Comparison of ENCODE assay signal across 15 cellular contexts in genomic region chr21:26072891-26073615, GRCh38.
A peak's percentile ranks its signal among the peaks of the same experiment; 100 is the strongest.
DNase-seq lines count a peak whose midpoint lies in the region; ATAC-seq, FAIRE-seq and TF ChIP-seq lines count a peak whose summit lies in the region.
"Had no signal": no experiment of that assay in that cellular context is flagged by ENCODE, and none has a peak within 500 bp of the region (broad histone marks: within the 10 kb centered on the region; RNA-seq: fewer than 3 reads in every experiment).

No MANE protein-coding gene starts in this region.

- DNase-seq in CD4-positive, alpha-beta memory T cell: no peak
- no peak for DNase-seq in PC-3
- DNase-seq in endothelial cell (ENCODE audit: low spot score): no peak
- no peak for DNase-seq in naive thymus-derived CD4-positive, alpha-beta T cell
- no peak for DNase-seq in GM12892 (ENCODE audit: insufficient read length)
- no peak for DNase-seq in stimulated activated CD4-positive, alpha-beta T cell treated with anti-CD3 and anti-CD28 coated beads, Interleukin-4, amount 100 ng/mL, for 4 hours
- DNase-seq in stomach: no peak
- DNase-seq: activated B cell treated with CpG ODN at 0.5 μM for 24 hours; amygdala; NCI-H2029 treated with DMSO at 0.1 percent for 48 hours; stimulated activated CD4-positive, alpha-beta T cell treated with anti-CD3 and anti-CD28 coated beads, Interleukin-2, amount 100 ng/mL, for 24 hours; stimulated activated naive B cell treated with anti-CD40 and anti-IgM and Interleukin-4, amounts not matched to agents 10 μg/mL and 1 μg/mL and 100 μg/mL, for 72 hours had no signal

- H3K4me1 Mint-ChIP-seq in CD4-positive, alpha-beta memory T cell: peaks cover 31 to 43% (median 36%) of the 10 kb centered on the region in 4 donors
- H3K4me1 Mint-ChIP-seq in endothelial cell (ENCODE audit: unreplicated experiment): peaks cover 63% of the 10 kb centered on the region
- H3K4me1 Mint-ChIP-seq in naive thymus-derived CD4-positive, alpha-beta T cell: peaks cover 20 to 53% (median 40%) of the 10 kb centered on the region in 7 donors

- H4K20me1 ChIP-seq in PC-3 (ENCODE audit: low read length): peaks cover 18% of the 10 kb centered on the region; the same call in 1 of the 2 replicates

- TF ChIP-seq EP300 in stomach (IDR thresholded peaks at IDR 0.05): no peak

- no peaks in the 10 kb centered on the region for H3K9me2 ChIP-seq in PC-3 (replicated peaks; ENCODE audit: low read length)

- no peak for TF ChIP-seq POLR2A in GM12892 (IDR thresholded peaks at IDR 0.05; ENCODE audit: low read depth, low read length)
- TF ChIP-seq POLR2A in stomach (IDR thresholded peaks at IDR 0.05): no peak

- no peaks in the 10 kb centered on the region for H3K36me3 Mint-ChIP-seq in CD4-positive, alpha-beta memory T cell
- H3K36me3 Mint-ChIP-seq in endothelial cell (ENCODE audit: low read depth, unreplicated experiment): peaks cover 3% of the 10 kb centered on the region
- peaks cover 0 to 4% (median 3%) of the 10 kb centered on the region in 5 donors for H3K36me3 Mint-ChIP-seq in naive thymus-derived CD4-positive, alpha-beta T cell

- H3K27ac Mint-ChIP-seq in CD4-positive, alpha-beta memory T cell: peak overlapping the region in 5 of 7 donors; percentile 0 to 58 (median 1)
- peak overlapping the region; percentile 25 for H3K27ac Mint-ChIP-seq in endothelial cell (ENCODE audit: unreplicated experiment)
- peak overlapping the region in 8 of 9 donors; percentile 0 to 92 (median 74) for H3K27ac Mint-ChIP-seq in naive thymus-derived CD4-positive, alpha-beta T cell
- H3K27ac Mint-ChIP-seq: activated B cell treated with CpG ODN at 0.5 μM for 24 hours; memory B cell; stimulated activated naive B cell treated with anti-CD40 and anti-IgM and Interleukin-4, amounts not matched to agents 10 μg/mL and 1 μg/mL and 100 μg/mL, for 72 hours had no signal

- H3K27me3 ChIP-seq in CD4-positive, alpha-beta memory T cell (ENCODE audit: insufficient read depth, low read length): no peaks in the 10 kb centered on the region
- H3K27me3 ChIP-seq in PC-3 (ENCODE audit: low read length): no peaks in the 10 kb centered on the region
- H3K27me3 ChIP-seq in naive thymus-derived CD4-positive, alpha-beta T cell (ENCODE audit: control insufficient read depth in 2 of 2, insufficient read depth in 2 of 2, low read length in 2 of 2): no peaks in the 10 kb centered on the region
- H3K27me3 ChIP-seq in stomach: no peaks in the 10 kb centered on the region

- BruUV-seq in PC-3 (replicated peaks; lab: Mats Ljungman, UMichigan): no TSS peak

- no peak overlapping the region for H2AFZ ChIP-seq in PC-3 (ENCODE audit: low read length)

- no peaks in the 10 kb centered on the region for H3K9me3 ChIP-seq in CD4-positive, alpha-beta memory T cell (ENCODE audit: control insufficient read depth in 1 of 2, low read length in 2 of 2)
- no peaks in the 10 kb centered on the region for H3K9me3 ChIP-seq in PC-3 (ENCODE audit: low read length)
- no peaks in the 10 kb centered on the region for H3K9me3 ChIP-seq in naive thymus-derived CD4-positive, alpha-beta T cell (ENCODE audit: control insufficient read depth in 2 of 3, low read length in 3 of 3)
- H3K9me3 ChIP-seq in stomach: no peaks in the 10 kb centered on the region
- H3K9me3 ChIP-seq: prostate gland had no signal

- TF ChIP-seq CTCF in PC-3 (conservative IDR thresholded peaks at IDR 0.05; ENCODE audit: low read depth, low read length) (no peak), endothelial cell (IDR thresholded peaks at IDR 0.05; ENCODE audit: unreplicated experiment) (no peak), stomach (IDR thresholded peaks at IDR 0.05) (no peak)

- H3K4me3 Mint-ChIP-seq in CD4-positive, alpha-beta memory T cell: no peak overlapping the region
- no peak overlapping the region for H3K4me3 Mint-ChIP-seq in endothelial cell (ENCODE audit: unreplicated experiment)
- H3K4me3 Mint-ChIP-seq in naive thymus-derived CD4-positive, alpha-beta T cell: no peak overlapping the region
- H3K4me3 Mint-ChIP-seq: activated B cell treated with CpG ODN at 0.5 μM for 24 hours; memory B cell; stimulated activated naive B cell treated with anti-CD40 and anti-IgM and Interleukin-4, amounts not matched to agents 10 μg/mL and 1 μg/mL and 100 μg/mL, for 72 hours had no signal

- no peak overlapping the region for H3K4me2 ChIP-seq in PC-3 (ENCODE audit: low read length)

- H3K9ac ChIP-seq in PC-3 (ENCODE audit: low read length): no peak overlapping the region

- FAIRE-seq in GM12892 (lab: Jason Lieb, UNC): no peak

- no peak overlapping the region for H3K4me3 ChIP-seq in CD4-positive, alpha-beta memory T cell (ENCODE audit: low read length in 2 of 2)
- H3K4me3 ChIP-seq in PC-3 (ENCODE audit: low read length): no peak overlapping the region
- H3K4me3 ChIP-seq in naive thymus-derived CD4-positive, alpha-beta T cell (ENCODE audit: low read length): no peak overlapping the region
- H3K4me3 ChIP-seq in stomach: no peak overlapping the region
- H3K4me3 ChIP-seq: prostate gland had no signal

- H3K4me1 ChIP-seq in CD4-positive, alpha-beta memory T cell (ENCODE audit: insufficient read depth, low read length): peaks cover 34% of the 10 kb centered on the region
- H3K4me1 ChIP-seq in PC-3 (ENCODE audit: insufficient read depth, low read length): peaks cover 29% of the 10 kb centered on the region
- H3K4me1 ChIP-seq in naive thymus-derived CD4-positive, alpha-beta T cell (ENCODE audit: control insufficient read depth in 2 of 2, insufficient read depth in 2 of 2, low read length in 2 of 2): peaks cover 0 to 29% of the 10 kb centered on the region in 2 donors
- H3K4me1 ChIP-seq in stomach: peaks cover 9 to 42% (median 25%) of the 10 kb centered on the region in 4 donors
- H3K4me1 ChIP-seq: prostate gland had no signal

- H3K36me3 ChIP-seq in CD4-positive, alpha-beta memory T cell (ENCODE audit: insufficient read depth, low read length): no peaks in the 10 kb centered on the region
- no peaks in the 10 kb centered on the region for H3K36me3 ChIP-seq in PC-3 (ENCODE audit: low read depth, low read length)
- H3K36me3 ChIP-seq in naive thymus-derived CD4-positive, alpha-beta T cell (ENCODE audit: control insufficient read depth in 2 of 3, insufficient read depth in 3 of 3, low read length in 3 of 3): no peaks in the 10 kb centered on the region
- H3K36me3 ChIP-seq in stomach: no peaks in the 10 kb centered on the region
- H3K36me3 ChIP-seq: prostate gland had no signal

- CTCF ChIA-PET in CD4-positive, alpha-beta memory T cell (lab: Charles Lee; ENCODE audit: partially characterized antibody): interaction anchor here (0.9 to 1.1 kb wide), 2 partner anchors 98 to 192 kb away, joined by 3 read pairs; partner anchors contain the start of gene APP
- CTCF ChIA-PET in PC-3 (lab: Charles Lee): no interaction called here
- CTCF ChIA-PET in naive thymus-derived CD4-positive, alpha-beta T cell (lab: Charles Lee): interaction anchor here (0.6 kb wide), 1 partner anchor 465 kb away, joined by 3 read pairs; no protein-coding TSS in a partner anchor

- POLR2A ChIA-PET in CD4-positive, alpha-beta memory T cell (lab: Charles Lee; ENCODE audit: partially characterized antibody): no interaction called here
- POLR2A ChIA-PET in PC-3 (lab: Charles Lee; ENCODE audit: unreplicated experiment): no interaction called here
- POLR2A ChIA-PET in naive thymus-derived CD4-positive, alpha-beta T cell (lab: Charles Lee): no interaction called here

- no peaks in the 10 kb centered on the region for H3K9me3 Mint-ChIP-seq in CD4-positive, alpha-beta memory T cell
- H3K9me3 Mint-ChIP-seq in endothelial cell (ENCODE audit: unreplicated experiment): no peaks in the 10 kb centered on the region
- peaks cover 0 to 2% (median 0%) of the 10 kb centered on the region in 11 donors for H3K9me3 Mint-ChIP-seq in naive thymus-derived CD4-positive, alpha-beta T cell
- H3K9me3 Mint-ChIP-seq: activated B cell treated with CpG ODN at 0.5 μM for 24 hours; memory B cell; stimulated activated naive B cell treated with anti-CD40 and anti-IgM and Interleukin-4, amounts not matched to agents 10 μg/mL and 1 μg/mL and 100 μg/mL, for 72 hours had no signal

- H3K27ac ChIP-seq in CD4-positive, alpha-beta memory T cell (ENCODE audit: low read depth, low read length): no peak overlapping the region
- H3K27ac ChIP-seq in PC-3 (ENCODE audit: low read length) (no peak overlapping the region), stomach (no peak overlapping the region)
- no peak overlapping the region for H3K27ac ChIP-seq in naive thymus-derived CD4-positive, alpha-beta T cell (ENCODE audit: low read depth, low read length)
- H3K27ac ChIP-seq: prostate gland had no signal

- 89 to 95% (median 94%) methylated on average over 9 of the region's 9 CpGs for WGBS in stomach, 5 donors

- ATAC-seq in PC-3 (peak; percentile 12; the same call in 1 of the 2 replicates), HG03135 (IDR thresholded peaks at IDR 0.05; ENCODE audit: unreplicated experiment) (no peak)
- ATAC-seq in naive thymus-derived CD4-positive, alpha-beta T cell: no peak
- ATAC-seq: stimulated activated naive B cell treated with anti-CD40 and anti-IgM and Interleukin-4, amounts not matched to agents 10 μg/mL and 1 μg/mL and 100 μg/mL, for 72 hours had no signal

- no peaks in the 10 kb centered on the region for H3K27me3 Mint-ChIP-seq in CD4-positive, alpha-beta memory T cell
- peaks cover 6% of the 10 kb centered on the region for H3K27me3 Mint-ChIP-seq in endothelial cell (ENCODE audit: unreplicated experiment)
- no peaks in the 10 kb centered on the region for H3K27me3 Mint-ChIP-seq in naive thymus-derived CD4-positive, alpha-beta T cell
- H3K27me3 Mint-ChIP-seq: activated B cell treated with CpG ODN at 0.5 μM for 24 hours; memory B cell; stimulated activated naive B cell treated with anti-CD40 and anti-IgM and Interleukin-4, amounts not matched to agents 10 μg/mL and 1 μg/mL and 100 μg/mL, for 72 hours had no signal

- H3F3A ChIP-seq in PC-3 (ENCODE audit: low read length, unreplicated experiment): no peaks in the 10 kb centered on the region

- intact Hi-C loops in CD4-positive, alpha-beta memory T cell (cut with micrococcal nuclease): no loop called here
- intact Hi-C loops in PC-3 (cut with micrococcal nuclease) (no loop called here), stomach (cut with DNase I; ENCODE audit: low total_unique reads) (no loop called here)
- intact Hi-C loops in naive thymus-derived CD4-positive, alpha-beta T cell (cut with micrococcal nuclease): loop anchor here in 1 of 2 donors (5.0 kb wide), 1 partner anchor 176 kb away; no protein-coding TSS in a partner anchor

- peaks cover 93% of the 10 kb centered on the region for H3K79me2 ChIP-seq in PC-3 (ENCODE audit: low read length)

Comparison
In these comparisons a context has a peak if more than half of its experiments do, and no peak if none do; other contexts are left out.
1. H3K27ac Mint-ChIP-seq: peak in every context shown above with its lines; median percentile 74 in naive thymus-derived CD4-positive, alpha-beta T cell; 25 in endothelial cell; 1 in CD4-positive, alpha-beta memory T cell.